Comparison of ENCODE assay signal across 8 cellular contexts in genomic region chr6:34671801-34672656, GRCh38. TPM values are rescaled to one million over a fixed set of nuclear protein-coding genes. Genes with fewer than 3 reads are reported as not detected.
DNase-seq lines count a peak whose midpoint lies in the region; ATAC-seq and TF ChIP-seq lines count a peak whose summit lies in the region.

No MANE protein-coding gene starts in this region.

- no peaks in the 10 kb centered on the region for H3K36me3 ChIP-seq in A673 (ENCODE audit: insufficient read depth, low read length, poor library complexity, severe bottlenecking)

- H3K4me1 Mint-ChIP-seq in activated B cell treated with CpG ODN at 0.5 μM for 24 hours: peaks cover 78% of the 10 kb centered on the region

- DNase-seq in A673 (ENCODE audit: low spot score) (peak; percentile 54), activated B cell treated with CpG ODN at 0.5 μM for 24 hours (peak; percentile 49), NCI-H2171 (lab: John Stamatoyannopoulos, UW) (no peak), pons (ENCODE audit: low spot score) (no peak)
- DNase-seq in effector CD8-positive, alpha-beta T cell (lab: John Stamatoyannopoulos, UW): peak; percentile 43

- BruUV-seq in A673 (replicated peaks; lab: Mats Ljungman, UMichigan): no TSS peak

- ATAC-seq in GM19351 (IDR thresholded peaks at IDR 0.05; ENCODE audit: unreplicated experiment) (peak; percentile 92), HG03439 (IDR thresholded peaks at IDR 0.05; ENCODE audit: unreplicated experiment) (peak; percentile 69), activated B cell treated with CpG ODN at 0.5 μM for 24 hours (ENCODE audit: low read depth) (peak; percentile 94)

- H3K27me3 Mint-ChIP-seq in activated B cell treated with CpG ODN at 0.5 μM for 24 hours: no peaks in the 10 kb centered on the region

- H3K4me3 ChIP-seq in A673 (ENCODE audit: low read depth, low read length, poor library complexity, severe bottlenecking): no peak overlapping the region
- H3K4me3 ChIP-seq in skin epidermis: no peak overlapping the region

- peak overlapping the region; percentile 74 for H3K4me3 Mint-ChIP-seq in activated B cell treated with CpG ODN at 0.5 μM for 24 hours

- H3K27me3 ChIP-seq in A673 (replicated peaks; ENCODE audit: insufficient read depth, low read depth, low read length, poor library complexity): no peaks in the 10 kb centered on the region

- peaks cover 32% of the 10 kb centered on the region for H3K4me1 ChIP-seq in A673 (ENCODE audit: insufficient read depth, low read length, poor library complexity, severe bottlenecking)

- POLR2A ChIA-PET in A673 (lab: Charles Lee; ENCODE audit: low non-redundant PET) (no interaction called here), activated B cell treated with CpG ODN at 0.5 μM for 24 hours (lab: Charles Lee) (interaction anchor here (1.0 to 6.9 kb wide), 15 partner anchors 9 to 1060 kb away, joined by 3 to 87 read pairs (median 5); partner anchors contain the start of genes BLTP3A, HMGA1, ILRUN and SNRPC)

- peaks cover 1% of the 10 kb centered on the region for H3K36me3 Mint-ChIP-seq in activated B cell treated with CpG ODN at 0.5 μM for 24 hours (ENCODE audit: low read depth)

- intact Hi-C loops in A673 (cut with micrococcal nuclease; ENCODE audit: unreplicated experiment): no loop called here
- intact Hi-C loops in activated B cell treated with CpG ODN at 0.5 μM for 24 hours (cut with micrococcal nuclease): loop anchor here (1.0 to 2.0 kb wide), 5 partner anchors 9 to 85 kb away; partner anchors contain the start of gene SNRPC

- H3K27ac ChIP-seq in A673 (ENCODE audit: low read depth, low read length, poor library complexity, severe bottlenecking) (peak overlapping the region; percentile 81), skin epidermis (peak overlapping the region in 17 of 21 experiments; percentile 40 to 89 (median 64))

- no peaks in the 10 kb centered on the region for H3K9me3 Mint-ChIP-seq in activated B cell treated with CpG ODN at 0.5 μM for 24 hours

- CTCF ChIA-PET in A673 (lab: Charles Lee) (no interaction called here), activated B cell treated with CpG ODN at 0.5 μM for 24 hours (lab: Charles Lee) (interaction anchor here (0.6 to 1.3 kb wide), 2 partner anchors 10 to 84 kb away, joined by 3 to 4 read pairs; no protein-coding TSS in a partner anchor)

- TF ChIP-seq CTCF in A673 (conservative IDR thresholded peaks at IDR 0.05; ENCODE audit: low read depth, low read length) (no peak), activated B cell treated with CpG ODN at 0.5 μM for 24 hours (IDR thresholded peaks at IDR 0.05) (no peak)

- peak overlapping the region; percentile 97 for H3K27ac Mint-ChIP-seq in activated B cell treated with CpG ODN at 0.5 μM for 24 hours

- H3K9me3 ChIP-seq in A673 (ENCODE audit: low read depth, low read length, poor library complexity, severe bottlenecking): no peaks in the 10 kb centered on the region

RNA-seq across cellular contexts. Expression of gene ILRUN, which starts 24.5 kb away (rescaled TPM):
- 58.4 and 66.5 TPM in 2 replicates for total RNA-seq in A673 (2021)
- 71.0 and 84.4 TPM in 2 replicates for total RNA-seq in activated B cell treated with CpG ODN at 0.5 μM for 24 hours

Comparison
In these comparisons a context has a peak if more than half of its experiments do, and no peak if none do; other contexts are left out.
1. DNase-seq: peak in A673 (single experiment), activated B cell treated with CpG ODN at 0.5 μM for 24 hours (single experiment) and effector CD8-positive, alpha-beta T cell (single experiment); none in NCI-H2171 (single experiment) and pons (single experiment).
2. Peak in every context shown above with its lines, with median percentiles within 50 percentile points of each other: ATAC-seq.